ENCODE assay signal across 8 cellular contexts in the genomic region with DNA sequence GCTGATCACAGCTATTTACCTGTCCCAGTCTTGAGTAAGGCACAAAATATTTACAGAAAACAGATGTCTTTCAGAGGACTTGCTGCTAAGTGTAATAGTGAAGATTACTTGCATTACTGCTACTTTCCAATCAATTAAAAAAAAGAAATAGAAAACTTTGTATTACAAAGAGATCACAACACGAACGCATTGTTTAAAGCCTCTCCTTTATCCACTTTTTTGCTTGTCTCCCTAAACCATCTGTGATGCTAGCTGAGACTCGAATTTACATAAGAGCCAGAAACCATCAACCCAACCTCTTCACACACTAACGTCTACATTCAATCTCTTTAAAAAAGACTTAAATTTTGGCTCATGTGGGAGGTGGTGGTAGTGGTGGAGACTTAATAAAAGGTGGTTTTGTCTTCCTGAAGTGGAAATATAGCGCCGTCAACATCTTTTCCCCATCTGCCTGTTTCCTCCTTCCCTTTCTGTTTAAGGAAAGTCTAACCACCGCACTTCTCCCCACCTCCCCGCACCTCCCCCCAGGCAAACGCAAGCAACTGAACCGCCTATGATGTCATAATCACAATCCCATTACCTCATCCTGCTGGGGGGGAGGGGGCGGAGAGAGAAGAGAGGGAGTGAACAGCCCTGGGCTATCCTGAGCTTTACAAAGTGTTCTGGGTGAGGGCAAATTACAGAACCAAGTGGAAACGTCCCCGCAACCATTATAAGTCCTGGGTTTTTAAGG. TPM values are rescaled to one million over a fixed set of nuclear protein-coding genes. Genes with fewer than 3 reads are reported as not detected.
DNase-seq lines count a peak whose midpoint lies in the region; ATAC-seq lines count a peak whose summit lies in the region.

No MANE protein-coding gene starts in this region.

- peak; percentile 30 for ATAC-seq in GM18511 (IDR thresholded peaks at IDR 0.05; ENCODE audit: unreplicated experiment)
- ATAC-seq in HG02981 (IDR thresholded peaks at IDR 0.05; ENCODE audit: unreplicated experiment): peak; percentile 19
- peak; percentile 56 to 76 for ATAC-seq in left cardiac atrium

- intact Hi-C loops in left cardiac atrium (cut with DNase I): no loop called here
- intact Hi-C loops in posterior cingulate gyrus (cut with DNase I): loop anchor here (5.0 to 10.0 kb wide), 2 partner anchors 125 to 162 kb away; partner anchors contain the start of genes BRD8, CDC23 and KIF20A

- DNase-seq in AML-193 (lab: John Stamatoyannopoulos, UW) (peak; percentile 81 to 82), NCI-H69 (lab: John Stamatoyannopoulos, UW) (peak; percentile 95), amniotic stem cell (lab: John Stamatoyannopoulos, UW) (peak; percentile 75), left cardiac atrium (peak; percentile 82), posterior cingulate gyrus (peak in 6 of 10 donors; percentile 68 to 91 (median 76))
- DNase-seq in stimulated activated CD4-positive, alpha-beta T cell treated with anti-CD3 and anti-CD28 coated beads, Interleukin-4, amount 100 ng/mL, for 24 hours: no peak

RNA-seq across cellular contexts. Expression of gene FAM53C, which starts 0.9 kb away (rescaled TPM):
- total RNA-seq in left cardiac atrium: 10 to 100 TPM; 17.8 to 20.0 TPM

RNA-seq across cellular contexts. Expression of gene CDC25C, which starts 5.5 kb away (rescaled TPM):
- under 1 TPM in 1 of 2 donors, not detected in 1; 0.21 TPM for total RNA-seq in left cardiac atrium

RNA-seq across cellular contexts. Expression of gene KDM3B, which starts 15.4 kb away (rescaled TPM):
- total RNA-seq in left cardiac atrium: 10 to 100 TPM; 33.9 to 39.8 TPM
